ENCODE assay signal across 1 cellular context in the genomic region with DNA sequence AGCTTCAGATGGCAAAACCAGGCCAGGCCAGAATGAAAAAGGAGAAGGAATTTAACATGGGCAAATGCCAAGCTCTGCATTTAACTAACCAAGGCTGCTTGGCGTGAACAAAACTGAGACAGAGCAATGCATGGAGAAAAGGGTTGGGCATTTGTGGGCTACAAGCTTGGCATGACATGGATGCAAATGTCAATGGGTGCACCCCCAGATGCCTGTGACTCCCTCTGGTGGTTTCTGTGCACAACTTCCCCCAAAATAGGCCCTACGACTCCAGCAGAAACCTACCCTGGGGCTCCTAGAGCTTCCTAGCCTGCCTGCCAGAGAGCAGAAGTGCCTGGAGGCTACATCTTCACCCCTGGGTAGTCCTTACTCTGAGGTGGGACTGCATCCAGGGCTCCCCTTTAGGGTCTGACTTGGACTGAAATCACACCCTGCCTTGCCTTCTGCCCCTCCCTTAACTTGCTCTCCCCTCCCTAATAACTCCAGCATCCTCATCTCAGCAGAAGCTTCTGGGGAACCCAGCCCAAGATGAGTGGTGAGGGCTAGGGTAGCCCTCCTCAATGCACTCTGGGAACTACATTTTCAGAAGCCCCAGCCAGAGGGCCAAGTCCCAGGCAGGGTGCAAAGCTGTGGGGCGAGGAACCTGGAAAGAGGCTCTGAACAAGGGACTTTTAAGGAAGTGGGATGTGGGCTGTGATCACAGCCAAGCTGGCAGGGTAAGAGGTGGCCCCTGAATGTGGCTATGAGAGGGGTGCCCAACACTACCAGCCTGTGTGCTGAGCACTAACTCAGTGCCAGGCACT.
TF ChIP-seq lines count a peak whose summit lies in the region.

No MANE protein-coding gene starts in this region.

TF ChIP-seq in GM23338, 12 proteins besides CTCF, POLR2A, EP300 and RAD21 (continued from another document):
- no peak for TF ChIP-seq EZH2phosphoT487 (IDR thresholded peaks at IDR 0.05; ENCODE audit: unreplicated experiment)
- no peak for TF ChIP-seq ZNF331 (CRISPR knock-in tag; IDR thresholded peaks at IDR 0.05; ENCODE audit: low read depth)
- no peak for TF ChIP-seq CREB1 (CRISPR knock-in tag; IDR thresholded peaks at IDR 0.05; ENCODE audit: low read depth)
- TF ChIP-seq, protein P1, sequence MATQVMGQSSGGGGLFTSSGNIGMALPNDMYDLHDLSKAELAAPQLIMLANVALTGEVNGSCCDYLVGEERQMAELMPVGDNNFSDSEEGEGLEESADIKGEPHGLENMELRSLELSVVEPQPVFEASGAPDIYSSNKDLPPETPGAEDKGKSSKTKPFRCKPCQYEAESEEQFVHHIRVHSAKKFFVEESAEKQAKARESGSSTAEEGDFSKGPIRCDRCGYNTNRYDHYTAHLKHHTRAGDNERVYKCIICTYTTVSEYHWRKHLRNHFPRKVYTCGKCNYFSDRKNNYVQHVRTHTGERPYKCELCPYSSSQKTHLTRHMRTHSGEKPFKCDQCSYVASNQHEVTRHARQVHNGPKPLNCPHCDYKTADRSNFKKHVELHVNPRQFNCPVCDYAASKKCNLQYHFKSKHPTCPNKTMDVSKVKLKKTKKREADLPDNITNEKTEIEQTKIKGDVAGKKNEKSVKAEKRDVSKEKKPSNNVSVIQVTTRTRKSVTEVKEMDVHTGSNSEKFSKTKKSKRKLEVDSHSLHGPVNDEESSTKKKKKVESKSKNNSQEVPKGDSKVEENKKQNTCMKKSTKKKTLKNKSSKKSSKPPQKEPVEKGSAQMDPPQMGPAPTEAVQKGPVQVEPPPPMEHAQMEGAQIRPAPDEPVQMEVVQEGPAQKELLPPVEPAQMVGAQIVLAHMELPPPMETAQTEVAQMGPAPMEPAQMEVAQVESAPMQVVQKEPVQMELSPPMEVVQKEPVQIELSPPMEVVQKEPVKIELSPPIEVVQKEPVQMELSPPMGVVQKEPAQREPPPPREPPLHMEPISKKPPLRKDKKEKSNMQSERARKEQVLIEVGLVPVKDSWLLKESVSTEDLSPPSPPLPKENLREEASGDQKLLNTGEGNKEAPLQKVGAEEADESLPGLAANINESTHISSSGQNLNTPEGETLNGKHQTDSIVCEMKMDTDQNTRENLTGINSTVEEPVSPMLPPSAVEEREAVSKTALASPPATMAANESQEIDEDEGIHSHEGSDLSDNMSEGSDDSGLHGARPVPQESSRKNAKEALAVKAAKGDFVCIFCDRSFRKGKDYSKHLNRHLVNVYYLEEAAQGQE (IDR thresholded peaks at IDR 0.05; ENCODE audit: unreplicated experiment): no peak
- TF ChIP-seq, protein P2, sequence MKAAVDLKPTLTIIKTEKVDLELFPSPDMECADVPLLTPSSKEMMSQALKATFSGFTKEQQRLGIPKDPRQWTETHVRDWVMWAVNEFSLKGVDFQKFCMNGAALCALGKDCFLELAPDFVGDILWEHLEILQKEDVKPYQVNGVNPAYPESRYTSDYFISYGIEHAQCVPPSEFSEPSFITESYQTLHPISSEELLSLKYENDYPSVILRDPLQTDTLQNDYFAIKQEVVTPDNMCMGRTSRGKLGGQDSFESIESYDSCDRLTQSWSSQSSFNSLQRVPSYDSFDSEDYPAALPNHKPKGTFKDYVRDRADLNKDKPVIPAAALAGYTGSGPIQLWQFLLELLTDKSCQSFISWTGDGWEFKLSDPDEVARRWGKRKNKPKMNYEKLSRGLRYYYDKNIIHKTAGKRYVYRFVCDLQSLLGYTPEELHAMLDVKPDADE (IDR thresholded peaks at IDR 0.05): no peak
- no peak for TF ChIP-seq ZNF114 (CRISPR knock-in tag; IDR thresholded peaks at IDR 0.05)
